ENCODE assay signal across 26 cellular contexts in the genomic region with DNA sequence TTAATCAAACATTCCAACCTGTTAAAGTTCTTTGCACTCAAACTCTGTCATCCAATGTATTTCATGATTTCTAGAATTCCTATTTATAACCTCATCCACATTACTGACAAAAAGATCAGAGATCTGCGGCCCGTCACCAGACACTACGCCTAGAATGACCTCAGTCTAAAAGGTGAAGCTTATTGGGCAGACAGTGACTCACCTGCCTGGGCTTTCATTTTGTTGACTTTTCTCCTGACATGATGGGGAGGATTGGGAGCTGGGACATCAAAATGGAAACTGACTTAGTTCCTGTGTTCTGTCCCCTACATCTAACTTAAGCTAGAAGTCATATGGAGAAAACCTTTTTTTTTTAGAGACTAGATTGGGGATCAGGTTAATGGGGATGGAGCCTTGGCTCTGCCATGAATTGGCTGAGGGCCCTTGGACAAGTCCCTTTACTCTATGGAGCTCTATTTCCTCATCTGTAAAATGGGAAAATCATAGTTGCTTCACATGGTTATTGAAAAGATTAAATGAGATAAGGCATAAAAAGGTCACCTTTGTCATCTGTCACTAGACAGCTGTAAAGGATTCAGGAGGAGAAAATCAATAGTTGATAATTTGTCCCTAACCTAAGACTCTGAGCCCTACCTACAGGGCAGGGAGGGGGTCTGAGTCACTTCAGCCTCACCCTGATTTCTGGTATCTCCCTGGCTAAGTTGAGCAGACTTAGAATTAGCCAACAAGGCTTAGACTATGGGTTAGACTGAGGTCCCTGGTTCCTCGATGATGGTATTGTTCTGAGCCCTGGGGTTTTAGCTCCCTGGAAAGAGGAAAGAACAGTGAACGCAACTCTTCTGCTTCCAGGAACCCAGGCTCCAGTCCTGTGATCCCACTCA.
DNase-seq lines count a peak whose midpoint lies in the region; ATAC-seq, FAIRE-seq and TF ChIP-seq lines count a peak whose summit lies in the region.
"Had no signal": no experiment of that assay in that cellular context is flagged by ENCODE, and none has a peak within 500 bp of the region (broad histone marks: within the 10 kb centered on the region; RNA-seq: fewer than 3 reads in every experiment).

No MANE protein-coding gene starts in this region.

- TF ChIP-seq CTCF in PC-3 (conservative IDR thresholded peaks at IDR 0.05; ENCODE audit: low read depth, low read length) = no peak
- no peak for TF ChIP-seq CTCF in bronchial epithelial cell (IDR thresholded peaks at IDR 0.05; ENCODE audit: insufficient read depth, low read length, severe bottlenecking)

- no peak overlapping the region for H2AFZ ChIP-seq in PC-3 (ENCODE audit: low read length)

- no peaks in the 10 kb centered on the region for H3K9me3 ChIP-seq in PC-3 (ENCODE audit: low read length)
- H3K9me3 ChIP-seq: body of pancreas, esophagus squamous epithelium, gastroesophageal sphincter, lower lobe of right lung, mucosa of descending colon, Peyer's patch, right atrium auricular region had no signal

- no peaks in the 10 kb centered on the region for H3K9me2 ChIP-seq in PC-3 (replicated peaks; ENCODE audit: low read length)

- no peak overlapping the region for H3K4me2 ChIP-seq in PC-3 (ENCODE audit: low read length)

- CTCF ChIA-PET in PC-3 (lab: Charles Lee) = no interaction called here

- POLR2A ChIA-PET in PC-3 (lab: Charles Lee; ENCODE audit: unreplicated experiment) = no interaction called here

- H3K36me3 ChIP-seq in PC-3 (ENCODE audit: low read depth, low read length) (no peaks in the 10 kb centered on the region), bronchial epithelial cell (ENCODE audit: control insufficient read depth, insufficient read depth, low read length) (no peaks in the 10 kb centered on the region)
- H3K36me3 ChIP-seq: esophagus squamous epithelium, gastroesophageal sphincter, lower lobe of right lung, Peyer's patch, right atrium auricular region had no signal

- ATAC-seq in PC-3 (no peak), HG03469 (IDR thresholded peaks at IDR 0.05; ENCODE audit: unreplicated experiment) (no peak), HG03039 (IDR thresholded peaks at IDR 0.05; ENCODE audit: unreplicated experiment) (no peak)
- ATAC-seq: activated CD4-positive, alpha-beta T cell treated with anti-CD3 and anti-CD28 coated beads for 36 hours; body of pancreas; gastroesophageal sphincter; lower lobe of right lung; mucosa of descending colon; stimulated activated naive CD8-positive, alpha-beta T cell treated with anti-CD3 and anti-CD28 coated beads, Interleukin-15, Interleukin-2, amounts not matched to agents 100 U/mL and 50 U/mL, for 24 hours had no signal

- H3K79me2 ChIP-seq in PC-3 (ENCODE audit: low read length) = no peaks in the 10 kb centered on the region

- BruUV-seq in PC-3 (replicated peaks; lab: Mats Ljungman, UMichigan) = no TSS peak

- H3K27me3 ChIP-seq in PC-3 (ENCODE audit: low read length) (no peaks in the 10 kb centered on the region), bronchial epithelial cell (ENCODE audit: control insufficient read depth, insufficient read depth, low read length) (no peaks in the 10 kb centered on the region)
- H3K27me3 ChIP-seq: body of pancreas, Peyer's patch, right atrium auricular region had no signal

- peak; percentile 52 for FAIRE-seq in bronchial epithelial cell (lab: Jason Lieb, UNC)
- FAIRE-seq: keratinocyte had no signal

- no peaks in the 10 kb centered on the region for H3F3A ChIP-seq in PC-3 (ENCODE audit: low read length, unreplicated experiment)

- H3K4me3 ChIP-seq in PC-3 (ENCODE audit: low read length) (no peak overlapping the region), bronchial epithelial cell (ENCODE audit: low read depth, low read length) (no peak overlapping the region)
- H3K4me3 ChIP-seq: body of pancreas, esophagus squamous epithelium, gastroesophageal sphincter, lower lobe of right lung, mucosa of descending colon, Peyer's patch, right atrium auricular region, SK-N-MC had no signal

- no peak overlapping the region for H3K9ac ChIP-seq in PC-3 (ENCODE audit: low read length)

- intact Hi-C loops in PC-3 (cut with micrococcal nuclease) = no loop called here

- H4K20me1 ChIP-seq in PC-3 (ENCODE audit: low read length) = no peaks in the 10 kb centered on the region

- no peak overlapping the region for H3K27ac ChIP-seq in PC-3 (ENCODE audit: low read length)
- H3K27ac ChIP-seq: body of pancreas, esophagus squamous epithelium, gastroesophageal sphincter, lower lobe of right lung, Peyer's patch, right atrium auricular region, SK-N-MC had no signal

- DNase-seq in EH (ENCODE audit: low read depth) (peak; percentile 52), PC-3 (peak; percentile 4), bronchial epithelial cell (ENCODE audit: low read depth) (peak; percentile 87), renal cortical epithelial cell (ENCODE audit: low read depth) (peak; percentile 22), COLO668 (lab: John Stamatoyannopoulos, UW; ENCODE audit: unreplicated experiment) (no peak)
- no peak for DNase-seq in stimulated activated CD4-positive, alpha-beta T cell treated with anti-CD3 and anti-CD28 coated beads, Interleukin-2, amount 100 ng/mL, for 48 hours
- DNase-seq: activated CD4-positive, alpha-beta T cell treated with anti-CD3 and anti-CD28 coated beads for 36 hours; activated CD8-positive, alpha-beta memory T cell treated with anti-CD3 and anti-CD28 coated beads for 24 hours; activated gamma-delta T cell; activated T-cell treated with anti-CD3 and anti-CD28 coated beads, Interleukin-2, amount 50 U/mL, for 1 hour; body of pancreas; C1 segment of cervical spinal cord; effector CD8-positive, alpha-beta T cell; esophagus squamous epithelium; lower lobe of right lung; mucosa of descending colon; NCI-H1436; NCI-H510A treated with DMSO at 0.1 percent for 48 hours; Peyer's patch; stimulated activated naive CD8-positive, alpha-beta T cell treated with anti-CD3 and anti-CD28 coated beads, Interleukin-15, Interleukin-2, amounts not matched to agents 100 U/mL and 50 U/mL, for 24 hours had no signal

- no peaks in the 10 kb centered on the region for H3K4me1 ChIP-seq in PC-3 (ENCODE audit: insufficient read depth, low read length)
- H3K4me1 ChIP-seq: body of pancreas, esophagus squamous epithelium, gastroesophageal sphincter, lower lobe of right lung, Peyer's patch, right atrium auricular region had no signal

Comparison
In these comparisons a context has a peak if more than half of its experiments do, and no peak if none do; other contexts are left out.
1. DNase-seq: peak in EH (single experiment), PC-3 (single experiment), bronchial epithelial cell (single experiment) and renal cortical epithelial cell (single experiment); none in COLO668 (single experiment) and stimulated activated CD4-positive, alpha-beta T cell treated with anti-CD3 and anti-CD28 coated beads, Interleukin-2, amount 100 ng/mL, for 48 hours (0 of 2).